8 cellular contexts compared by ENCODE assay signal in genomic region chr9:121640076-121640475, GRCh38. TPM values are rescaled to one million over a fixed set of nuclear protein-coding genes. Genes with fewer than 3 reads are reported as not detected.
A peak's percentile ranks its signal among the peaks of the same experiment; 100 is the strongest.
DNase-seq lines count a peak whose midpoint lies in the region; ATAC-seq and TF ChIP-seq lines count a peak whose summit lies in the region.

No MANE protein-coding gene starts in this region.

- H3K4me1 Mint-ChIP-seq in activated T-cell treated with anti-CD3 and anti-CD28 coated beads, Interleukin-2, amount 50 U/mL, for 24 hours (ENCODE audit: low read depth) = no peaks in the 10 kb centered on the region

- WGBS in heart right ventricle, 2 donors = 63 to 76% methylated on average over 9 of the region's 9 CpGs

- H3K27ac ChIP-seq in heart right ventricle (peak overlapping the region in 9 of 10 donors; percentile 32 to 79 (median 47)), skeletal muscle tissue (ENCODE audit: low read depth, low read length) (peak overlapping the region; percentile 52)

- no peak overlapping the region for H3K27ac Mint-ChIP-seq in activated T-cell treated with anti-CD3 and anti-CD28 coated beads, Interleukin-2, amount 50 U/mL, for 24 hours

- H3K4me3 Mint-ChIP-seq in activated T-cell treated with anti-CD3 and anti-CD28 coated beads, Interleukin-2, amount 50 U/mL, for 24 hours = no peak overlapping the region

- no peaks in the 10 kb centered on the region for H3K27me3 ChIP-seq in heart right ventricle
- H3K27me3 ChIP-seq in skeletal muscle tissue (ENCODE audit: control insufficient read depth in 3 of 3, insufficient read depth in 3 of 3, low read length in 3 of 3) = no peaks in the 10 kb centered on the region

- intact Hi-C loops in heart right ventricle (cut with DNase I) = loop anchor here in 6 of 10 donors (2.0 to 10.0 kb wide), 7 partner anchors 42 to 353 kb away; no protein-coding TSS in a partner anchor

- H3K4me1 ChIP-seq in heart right ventricle (peaks cover 16 to 90% (median 61%) of the 10 kb centered on the region in 9 donors), skeletal muscle tissue (ENCODE audit: control insufficient read depth in 3 of 3, insufficient read depth in 3 of 3, low read length in 3 of 3) (peaks cover 60 to 84% (median 76%) of the 10 kb centered on the region in 3 donors)

- peaks cover 3% of the 10 kb centered on the region for H3K27me3 Mint-ChIP-seq in activated T-cell treated with anti-CD3 and anti-CD28 coated beads, Interleukin-2, amount 50 U/mL, for 24 hours

- H3K4me3 ChIP-seq in heart right ventricle (no peak overlapping the region), skeletal muscle tissue (ENCODE audit: low read length in 3 of 3) (no peak overlapping the region)

- peak overlapping the region in 2 of 3 donors; percentile 14 to 55 for H3K9ac ChIP-seq in skeletal muscle tissue (ENCODE audit: low read depth in 1 of 3, low read length in 3 of 3)

- H3K36me3 ChIP-seq in heart right ventricle (no peaks in the 10 kb centered on the region), skeletal muscle tissue (ENCODE audit: control insufficient read depth in 3 of 3, insufficient read depth in 3 of 3, low read length in 3 of 3) (no peaks in the 10 kb centered on the region)

- TF ChIP-seq CTCF in heart right ventricle (IDR thresholded peaks at IDR 0.05) = peak; percentile 53 to 76 (median 68)

- no peaks in the 10 kb centered on the region for H3K36me3 Mint-ChIP-seq in activated T-cell treated with anti-CD3 and anti-CD28 coated beads, Interleukin-2, amount 50 U/mL, for 24 hours (ENCODE audit: low read depth)

- no peaks in the 10 kb centered on the region for H3K9me3 Mint-ChIP-seq in activated T-cell treated with anti-CD3 and anti-CD28 coated beads, Interleukin-2, amount 50 U/mL, for 24 hours

- DNase-seq in COLO668 (lab: John Stamatoyannopoulos, UW; ENCODE audit: unreplicated experiment) (peak; percentile 36), HT-29 (ENCODE audit: low spot score) (peak; percentile 84), heart right ventricle (peak; percentile 70 to 73), NCI-H2107 (lab: John Stamatoyannopoulos, UW) (no peak)
- DNase-seq in activated T-cell treated with anti-CD3 and anti-CD28 coated beads, Interleukin-2, amount 50 U/mL, for 24 hours = peak; percentile 59

- no peaks in the 10 kb centered on the region for H3K9me3 ChIP-seq in heart right ventricle
- no peaks in the 10 kb centered on the region for H3K9me3 ChIP-seq in skeletal muscle tissue (ENCODE audit: control insufficient read depth in 3 of 3, low read length in 3 of 3)

- peak; percentile 52 to 84 (median 74) for ATAC-seq in heart right ventricle
- ATAC-seq in HG03354 (IDR thresholded peaks at IDR 0.05; ENCODE audit: poor library complexity, severe bottlenecking, unreplicated experiment) = no peak
- ATAC-seq in HG03135 (IDR thresholded peaks at IDR 0.05; ENCODE audit: unreplicated experiment) = no peak

RNA-seq across cellular contexts. Expression of gene DAB2IP, which starts 11.4 kb away (rescaled TPM):
- total RNA-seq in HT-29 (2014; rRNA removed; shearing (Covaris generic)) = 47.4 and 58.1 TPM in 2 replicates
- total RNA-seq in heart right ventricle (10 to 100 TPM; 48.1 to 71.1 (median 56.5) TPM), skeletal muscle tissue (12.5 TPM)
- polyA plus RNA-seq in heart right ventricle = 10 to 100 TPM; 18.1 to 36.5 TPM

Comparison
In these comparisons a context has a peak if more than half of its experiments do, and no peak if none do; other contexts are left out.
1. ATAC-seq: peak in heart right ventricle (8 of 8); none in HG03354 (single experiment) and HG03135 (single experiment).